In the genomic region with DNA sequence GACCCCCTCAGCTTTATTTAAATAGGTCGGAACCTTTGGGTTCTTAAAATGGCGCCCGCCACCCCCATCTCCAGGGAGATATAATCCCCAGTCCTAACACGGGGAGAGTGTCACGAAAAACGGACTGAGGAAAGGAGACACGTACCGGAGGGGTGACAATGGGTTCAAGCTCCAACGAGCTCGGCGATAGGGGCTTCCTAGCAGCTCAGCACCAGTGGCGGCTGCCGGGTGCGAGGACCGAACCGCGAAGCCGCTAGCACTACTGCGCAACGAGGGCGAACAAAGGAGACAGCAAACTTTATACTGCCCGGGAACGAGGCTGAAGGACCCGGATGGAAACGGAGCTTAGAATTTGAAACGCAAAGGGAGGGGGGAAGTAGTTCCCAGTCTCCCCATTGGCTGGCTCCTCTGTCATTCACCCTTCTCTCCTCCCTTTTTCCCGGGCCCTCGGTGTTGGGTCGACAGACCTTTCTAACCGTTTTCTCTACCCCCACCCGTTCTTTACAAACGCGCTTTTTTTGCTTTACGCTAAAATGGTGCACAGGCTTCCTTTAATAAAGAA, we compare ENCODE assay signal across 8 cellular contexts. TPM values are rescaled to one million over a fixed set of nuclear protein-coding genes. Genes with fewer than 3 reads are reported as not detected.
A peak's percentile ranks its signal among the peaks of the same experiment; 100 is the strongest.
DNase-seq lines count a peak whose midpoint lies in the region; ATAC-seq and TF ChIP-seq lines count a peak whose summit lies in the region.

A gene (minus strand): TSS at position 274 of the 562 bp plus-strand sequence. CDS start 1,298 bp downstream, outside the sequence.

- peak within 1 kb of the TSS; percentile 87 to 92 for H3K27ac ChIP-seq in mucosa of rectum (ENCODE audit: low read depth in 2 of 2, low read length in 2 of 2)

- H3K36me3 ChIP-seq in mucosa of rectum (ENCODE audit: control insufficient read depth in 2 of 2, insufficient read depth in 2 of 2, low read length in 2 of 2) = peaks cover 9 to 11% of the 10 kb centered on the region in 2 donors

- TF ChIP-seq CTCF in epithelial cell of proximal tubule (conservative IDR thresholded peaks at IDR 0.05; ENCODE audit: low read depth, low read length) = no peak

- no peaks in the 10 kb centered on the region for H3K9me3 ChIP-seq in mucosa of rectum (ENCODE audit: control insufficient read depth in 2 of 2, low read length in 2 of 2)

- H3K27me3 Mint-ChIP-seq in IgD-negative memory B cell = no peaks in the 10 kb centered on the region

- H3K4me3 Mint-ChIP-seq in IgD-negative memory B cell = peak within 1 kb of the TSS; percentile 94 to 98 (median 96)

- peaks cover 0 to 4% (median 0%) of the 10 kb centered on the region in 3 donors for H3K9me3 Mint-ChIP-seq in IgD-negative memory B cell

- peaks cover 4% of the 10 kb centered on the region for H3K36me3 Mint-ChIP-seq in IgD-negative memory B cell

- ATAC-seq in GM21529 (IDR thresholded peaks at IDR 0.05; ENCODE audit: unreplicated experiment) = peak; percentile 95

- peak within 1 kb of the TSS; percentile 96 to 99 (median 97) for H3K27ac Mint-ChIP-seq in IgD-negative memory B cell

- peaks cover 0 to 13% (median 4%) of the 10 kb centered on the region in 3 donors for H3K4me1 Mint-ChIP-seq in IgD-negative memory B cell

- peak; percentile 93 for DNase-seq in DMS 273 treated with DMSO at 0.1 percent for 48 hours (lab: John Stamatoyannopoulos, UW)
- peak; percentile 39 for DNase-seq in OCI-M2 (lab: John Stamatoyannopoulos, UW; ENCODE audit: unreplicated experiment)
- DNase-seq in activated T-cell treated with anti-CD3 and anti-CD28 coated beads for 4 hours = peak; percentile 86
- DNase-seq in epithelial cell of proximal tubule (ENCODE audit: low read depth) = peak; percentile 63
- DNase-seq in stimulated activated CD8-positive, alpha-beta memory T cell treated with anti-CD3 and anti-CD28 coated beads, Interleukin-4, amount 100 ng/mL, for 48 hours = peak; percentile 90

- H3K4me1 ChIP-seq in mucosa of rectum (ENCODE audit: control insufficient read depth in 2 of 2, insufficient read depth in 2 of 2, low read length in 2 of 2) = no peaks in the 10 kb centered on the region

- no peaks in the 10 kb centered on the region for H3K27me3 ChIP-seq in mucosa of rectum (ENCODE audit: control insufficient read depth in 2 of 2, insufficient read depth in 2 of 2, low read length in 2 of 2)

- peak within 1 kb of the TSS; percentile 78 to 89 for H3K9ac ChIP-seq in mucosa of rectum (ENCODE audit: low read depth in 1 of 2, low read length in 2 of 2)

- H3K4me3 ChIP-seq in epithelial cell of proximal tubule (ENCODE audit: low read depth, low read length) (peak within 1 kb of the TSS; percentile 86), mucosa of rectum (ENCODE audit: low read length in 2 of 2) (peak within 1 kb of the TSS; percentile 81 to 85)

RNA-seq across cellular contexts. Expression of the gene that starts here (rescaled TPM):
- 180 TPM for polyA plus RNA-seq in IgD-negative memory B cell
- total RNA-seq in epithelial cell of proximal tubule = 314 and 363 TPM in 2 replicates

Comparison
In these comparisons a context has a peak if more than half of its experiments do, and no peak if none do; other contexts are left out.
1. Peak in every context shown above with its lines: DNase-seq, ATAC-seq, H3K4me3 ChIP-seq and H3K27ac ChIP-seq.
2. DNase-seq: peak in every context shown above with its lines; median percentile 93 in DMS 273 treated with DMSO at 0.1 percent for 48 hours; 90 in stimulated activated CD8-positive, alpha-beta memory T cell treated with anti-CD3 and anti-CD28 coated beads, Interleukin-4, amount 100 ng/mL, for 48 hours; 86 in activated T-cell treated with anti-CD3 and anti-CD28 coated beads for 4 hours; 63 in epithelial cell of proximal tubule; 39 in OCI-M2.